In genomic region chr1:182084487-182085316, GRCh38 we compare ENCODE assay signal across 8 cellular contexts. TPM values are rescaled to one million over a fixed set of nuclear protein-coding genes. Genes with fewer than 3 reads are reported as not detected.
DNase-seq lines count a peak whose midpoint lies in the region; ATAC-seq and TF ChIP-seq lines count a peak whose summit lies in the region.

No MANE protein-coding gene starts in this region.

- H3K4me1 ChIP-seq in DND-41 (ENCODE audit: insufficient read depth, low read length) (peaks cover 31% of the 10 kb centered on the region), left ventricle myocardium inferior (peaks cover 5% of the 10 kb centered on the region)

- ATAC-seq in DND-41 (ENCODE audit: insufficient read depth, low read depth) (peak; percentile 77), HG02840 (IDR thresholded peaks at IDR 0.05; ENCODE audit: low FRiP score, unreplicated experiment) (no peak)

- H3K27me3 ChIP-seq in DND-41 (ENCODE audit: insufficient read depth, low read length, poor library complexity) (no peaks in the 10 kb centered on the region), H7 (ENCODE audit: control insufficient read depth, insufficient read depth, low read length) (no peaks in the 10 kb centered on the region), left ventricle myocardium inferior (ENCODE audit: low read depth) (no peaks in the 10 kb centered on the region)

- H3K27ac ChIP-seq in DND-41 (ENCODE audit: low read length) (peak overlapping the region; percentile 13; the same call in 1 of the 2 replicates), left ventricle myocardium inferior (replicated peaks) (no peak overlapping the region)

- TF ChIP-seq CTCF in DND-41 (IDR thresholded peaks at IDR 0.05; ENCODE audit: borderline replicate concordance, extremely low read depth, low read length, poor library complexity, severe bottlenecking) (peak; percentile 92), left ventricle myocardium inferior (IDR thresholded peaks at IDR 0.05; ENCODE audit: borderline replicate concordance) (peak; percentile 85)

- peak; percentile 82 for DNase-seq in DND-41
- DNase-seq in H7 = peak; percentile 89
- peak; percentile 54 for DNase-seq in NCI-H1105 treated with DMSO at 0.1 percent for 48 hours (lab: John Stamatoyannopoulos, UW)
- DNase-seq in T-helper 1 cell = peak; percentile 25 to 83 (median 62)
- DNase-seq in amniotic epithelial cell (ENCODE audit: low read depth) = peak; percentile 34
- DNase-seq in left ventricle myocardium inferior = peak; percentile 86
- peak; percentile 63 for DNase-seq in renal cortical epithelial cell (ENCODE audit: low read depth)

- peak overlapping the region; percentile 31; the same call in 1 of the 2 replicates for H3K4me2 ChIP-seq in DND-41 (ENCODE audit: insufficient read depth, low read length)

- no peak overlapping the region for H3K9ac ChIP-seq in DND-41 (ENCODE audit: low read depth, low read length)

- H3K79me2 ChIP-seq in DND-41 (ENCODE audit: insufficient read depth, low read length) = no peaks in the 10 kb centered on the region

- H3K4me3 ChIP-seq in DND-41 (ENCODE audit: low read depth in 1 of 2, low read length in 2 of 2) = no peak overlapping the region
- no peak overlapping the region for H3K4me3 ChIP-seq in H7 (ENCODE audit: insufficient read depth, low read depth, low read length)
- H3K4me3 ChIP-seq in left ventricle myocardium inferior = no peak overlapping the region

- H2AFZ ChIP-seq in DND-41 (ENCODE audit: low read depth, low read length) = peak overlapping the region; percentile 43

- H3K36me3 ChIP-seq in DND-41 (ENCODE audit: insufficient read depth, low read length) (no peaks in the 10 kb centered on the region), H7 (replicated peaks; ENCODE audit: control insufficient read depth, insufficient read depth, low read length) (no peaks in the 10 kb centered on the region), left ventricle myocardium inferior (no peaks in the 10 kb centered on the region)

- H3K9me3 ChIP-seq in DND-41 (ENCODE audit: insufficient read depth, low read length, severe bottlenecking) (no peaks in the 10 kb centered on the region), left ventricle myocardium inferior (replicated peaks) (no peaks in the 10 kb centered on the region)

- H4K20me1 ChIP-seq in DND-41 (ENCODE audit: insufficient read depth, low read length) = no peaks in the 10 kb centered on the region

- intact Hi-C loops in left ventricle myocardium inferior (cut with micrococcal nuclease) = loop anchor here (5.0 to 10.0 kb wide), 2 partner anchors 313 to 700 kb away; partner anchors contain the start of gene NPL

RNA-seq across cellular contexts. Expression of gene ZNF648, which starts 23.2 kb away (rescaled TPM):
- 0.21 and 0.26 TPM in 2 replicates for total RNA-seq in H7 (2014; rRNA removed; shearing (Covaris generic))
- not detected for total RNA-seq in left ventricle myocardium inferior
- total RNA-seq in renal cortical epithelial cell = not detected in 2 replicates

Comparison
In these comparisons a context has a peak if more than half of its experiments do, and no peak if none do; other contexts are left out.
1. DNase-seq: peak in every context shown above with its lines; median percentile 89 in H7; 86 in left ventricle myocardium inferior; 82 in DND-41; 63 in renal cortical epithelial cell; 62 in T-helper 1 cell; 54 in NCI-H1105 treated with DMSO at 0.1 percent for 48 hours; 34 in amniotic epithelial cell.